15 cellular contexts compared by ENCODE assay signal in the genomic region with DNA sequence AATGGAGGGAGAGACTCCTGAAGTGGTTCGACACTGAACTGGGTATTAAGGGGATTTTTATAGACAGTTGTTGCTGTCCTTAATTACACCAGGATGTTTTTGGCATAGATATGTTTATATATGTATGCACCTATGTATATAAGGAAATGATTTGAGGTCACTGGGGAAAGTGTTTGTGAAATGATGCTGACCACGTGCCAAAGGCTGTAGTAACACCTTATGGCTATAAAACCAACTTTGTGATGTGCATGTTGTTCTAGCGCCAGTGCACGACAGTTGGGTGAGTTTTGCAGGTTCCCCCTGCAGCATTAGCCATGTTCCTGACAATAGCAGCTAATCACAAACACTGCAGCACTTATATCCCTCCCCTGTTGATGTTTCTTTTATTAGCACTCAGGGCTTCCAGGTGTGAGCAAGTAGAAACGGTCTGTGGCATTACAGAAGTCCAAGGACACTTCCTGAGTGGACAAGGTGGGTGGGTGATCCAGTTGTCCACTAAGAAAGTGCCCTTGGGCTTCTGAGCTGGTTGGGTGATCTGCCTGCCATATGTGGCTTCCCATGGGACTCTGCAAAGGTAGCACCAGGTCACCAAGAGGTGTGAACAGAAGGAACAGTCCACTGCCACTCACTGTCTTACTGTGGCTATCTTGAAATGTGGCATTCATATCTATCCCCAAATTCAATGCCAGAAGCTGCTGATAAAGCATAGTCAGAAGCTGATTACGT.
DNase-seq lines count a peak whose midpoint lies in the region; ATAC-seq and TF ChIP-seq lines count a peak whose summit lies in the region.
"Had no signal": no experiment of that assay in that cellular context is flagged by ENCODE, and none has a peak within 500 bp of the region (broad histone marks: within the 10 kb centered on the region; RNA-seq: fewer than 3 reads in every experiment).

No MANE protein-coding gene starts in this region.

- no peaks in the 10 kb centered on the region for H3K27me3 Mint-ChIP-seq in activated T-helper 1 cell treated with anti-CD3 and anti-CD28 coated beads, Interleukin-12 subunit alpha, Interleukin-12 subunit beta, Interleukin-2, Interleukin-4 antibody, amounts not matched to agents 30 ng/mL and 10 ng/mL and 1 ng/mL, durations not matched to agents 14 hours and 24 hours and 36 hours (ENCODE audit: insufficient read depth)

- H3K9me3 Mint-ChIP-seq in activated T-helper 1 cell treated with anti-CD3 and anti-CD28 coated beads, Interleukin-12 subunit alpha, Interleukin-12 subunit beta, Interleukin-2, Interleukin-4 antibody, amounts not matched to agents 30 ng/mL and 10 ng/mL and 1 ng/mL, durations not matched to agents 14 hours and 24 hours and 36 hours = no peaks in the 10 kb centered on the region

- no peak for TF ChIP-seq EP300 in transverse colon (IDR thresholded peaks at IDR 0.05; ENCODE audit: low read depth)

- H3K36me3 ChIP-seq in right atrium auricular region = no peaks in the 10 kb centered on the region
- no peaks in the 10 kb centered on the region for H3K36me3 ChIP-seq in body of pancreas (replicated peaks in 1 of 2; ENCODE audit: insufficient read depth in 1 of 2, low read depth in 2 of 2)
- H3K36me3 ChIP-seq in left ventricle myocardium inferior = no peaks in the 10 kb centered on the region
- H3K36me3 ChIP-seq in transverse colon = no peaks in the 10 kb centered on the region
- H3K36me3 ChIP-seq in lower lobe of right lung = no peaks in the 10 kb centered on the region
- H3K36me3 ChIP-seq: BLaER1 treated with 17β-estradiol and CSF1 and Interleukin-3, amounts not matched to agents 10 nM and 100 nM had no signal

- no peak for DNase-seq in Right ventricle myocardium inferior (ENCODE audit: missing footprints)
- DNase-seq in right atrium auricular region (ENCODE audit: low spot score) = no peak
- peak in 2 of 4 donors; percentile 16 to 26 for DNase-seq in body of pancreas
- DNase-seq in left ventricle myocardium inferior = no peak
- peak; percentile 49 for DNase-seq in transverse colon
- no peak for DNase-seq in activated T-helper 1 cell treated with anti-CD3 and anti-CD28 coated beads, Interleukin-12 subunit alpha, Interleukin-12 subunit beta, Interleukin-2, Interleukin-4 antibody, amounts not matched to agents 30 ng/mL and 10 ng/mL and 1 ng/mL, durations not matched to agents 14 hours and 24 hours and 36 hours (ENCODE audit: low spot score)
- DNase-seq in lower lobe of right lung = no peak
- no peak for DNase-seq in RKO (ENCODE audit: low spot score)
- DNase-seq: 8988T; Calu3; CD4-positive, alpha-beta T cell; DMS 273 treated with DMSO at 0.1 percent for 48 hours; H7 had no signal

- H3K27me3 ChIP-seq in right atrium auricular region (no peaks in the 10 kb centered on the region), body of pancreas (no peaks in the 10 kb centered on the region), left ventricle myocardium inferior (ENCODE audit: low read depth) (no peaks in the 10 kb centered on the region), transverse colon (no peaks in the 10 kb centered on the region), lower lobe of right lung (ENCODE audit: low read depth) (no peaks in the 10 kb centered on the region)
- H3K27me3 ChIP-seq: BLaER1 treated with 17β-estradiol and CSF1 and Interleukin-3, amounts not matched to agents 10 nM and 100 nM had no signal

- no peak overlapping the region for H3K4me3 Mint-ChIP-seq in activated T-helper 1 cell treated with anti-CD3 and anti-CD28 coated beads, Interleukin-12 subunit alpha, Interleukin-12 subunit beta, Interleukin-2, Interleukin-4 antibody, amounts not matched to agents 30 ng/mL and 10 ng/mL and 1 ng/mL, durations not matched to agents 14 hours and 24 hours and 36 hours
- H3K4me3 Mint-ChIP-seq: CD4-positive, alpha-beta T cell had no signal

- H3K27ac Mint-ChIP-seq in activated T-helper 1 cell treated with anti-CD3 and anti-CD28 coated beads, Interleukin-12 subunit alpha, Interleukin-12 subunit beta, Interleukin-2, Interleukin-4 antibody, amounts not matched to agents 30 ng/mL and 10 ng/mL and 1 ng/mL, durations not matched to agents 14 hours and 24 hours and 36 hours = no peak overlapping the region
- H3K27ac Mint-ChIP-seq: CD4-positive, alpha-beta T cell had no signal

- H3K4me3 ChIP-seq in right atrium auricular region (no peak overlapping the region), body of pancreas (no peak overlapping the region), left ventricle myocardium inferior (no peak overlapping the region), transverse colon (no peak overlapping the region), lower lobe of right lung (no peak overlapping the region)
- H3K4me3 ChIP-seq: BLaER1 treated with 17β-estradiol and CSF1 and Interleukin-3, amounts not matched to agents 10 nM and 100 nM had no signal

- H3K4me1 ChIP-seq in right atrium auricular region (peaks cover 0 to 9% of the 10 kb centered on the region in 2 donors), body of pancreas (peaks cover 8% of the 10 kb centered on the region), left ventricle myocardium inferior (peaks cover 22% of the 10 kb centered on the region), transverse colon (peaks cover 0 to 11% (median 4%) of the 10 kb centered on the region in 4 donors), lower lobe of right lung (no peaks in the 10 kb centered on the region)
- H3K4me1 ChIP-seq: BLaER1 treated with 17β-estradiol and CSF1 and Interleukin-3, amounts not matched to agents 10 nM and 100 nM had no signal

- WGBS in body of pancreas, 2 donors = 53 to 64% methylated on average over 6 of the region's 6 CpGs
- 33 to 45% methylated on average over 1 to 6 of the region's 6 CpGs for WGBS in transverse colon (ENCODE audit: low coverage in 1 of 2), 2 donors

- H3K9me3 ChIP-seq in right atrium auricular region = no peaks in the 10 kb centered on the region
- no peaks in the 10 kb centered on the region for H3K9me3 ChIP-seq in body of pancreas
- peaks cover 14% of the 10 kb centered on the region for H3K9me3 ChIP-seq in left ventricle myocardium inferior (replicated peaks)
- H3K9me3 ChIP-seq in transverse colon = no peaks in the 10 kb centered on the region
- no peaks in the 10 kb centered on the region for H3K9me3 ChIP-seq in lower lobe of right lung

- H3K27ac ChIP-seq in right atrium auricular region = peak overlapping the region in 1 of 2 donors; percentile 66
- no peak overlapping the region for H3K27ac ChIP-seq in body of pancreas
- peak overlapping the region; percentile 6 for H3K27ac ChIP-seq in left ventricle myocardium inferior (replicated peaks)
- no peak overlapping the region for H3K27ac ChIP-seq in transverse colon
- H3K27ac ChIP-seq in lower lobe of right lung = no peak overlapping the region
- H3K27ac ChIP-seq: BLaER1 treated with 17β-estradiol and CSF1 and Interleukin-3, amounts not matched to agents 10 nM and 100 nM; HL-60 had no signal

- peak; percentile 59 for ATAC-seq in Right ventricle myocardium inferior
- ATAC-seq in body of pancreas = peak; percentile 21
- no peak for ATAC-seq in lower lobe of right lung

- TF ChIP-seq POLR2A in body of pancreas (IDR thresholded peaks at IDR 0.05) = no peak
- TF ChIP-seq POLR2A in transverse colon (IDR thresholded peaks at IDR 0.05) = no peak

- intact Hi-C loops in Right ventricle myocardium inferior (cut with DNase I) (no loop called here), body of pancreas (cut with DNase I) (no loop called here), left ventricle myocardium inferior (cut with micrococcal nuclease) (no loop called here), transverse colon (cut with DNase I; ENCODE audit: low total_unique reads) (no loop called here), lower lobe of right lung (cut with DNase I) (no loop called here)
- intact Hi-C loops in activated T-helper 1 cell treated with anti-CD3 and anti-CD28 coated beads, Interleukin-12 subunit alpha, Interleukin-12 subunit beta, Interleukin-2, Interleukin-4 antibody, amounts not matched to agents 30 ng/mL and 10 ng/mL and 1 ng/mL, durations not matched to agents 14 hours and 24 hours and 36 hours (cut with micrococcal nuclease) = no loop called here

- in situ Hi-C loops in transverse colon (cut with MboI; ENCODE audit: low pct_ligation_motif_present in 1 of 4, low pct_unique_long_range_greater_than_20kb in 1 of 4, low sequenced_read_pairs in 3 of 4) = no loop called here

- H3K36me3 Mint-ChIP-seq in activated T-helper 1 cell treated with anti-CD3 and anti-CD28 coated beads, Interleukin-12 subunit alpha, Interleukin-12 subunit beta, Interleukin-2, Interleukin-4 antibody, amounts not matched to agents 30 ng/mL and 10 ng/mL and 1 ng/mL, durations not matched to agents 14 hours and 24 hours and 36 hours (ENCODE audit: low read depth) = no peaks in the 10 kb centered on the region

- no peaks in the 10 kb centered on the region for H3K4me1 Mint-ChIP-seq in activated T-helper 1 cell treated with anti-CD3 and anti-CD28 coated beads, Interleukin-12 subunit alpha, Interleukin-12 subunit beta, Interleukin-2, Interleukin-4 antibody, amounts not matched to agents 30 ng/mL and 10 ng/mL and 1 ng/mL, durations not matched to agents 14 hours and 24 hours and 36 hours (ENCODE audit: low read depth)

- TF ChIP-seq CTCF in right atrium auricular region (IDR thresholded peaks at IDR 0.05) (no peak), body of pancreas (IDR thresholded peaks at IDR 0.05) (no peak), left ventricle myocardium inferior (IDR thresholded peaks at IDR 0.05; ENCODE audit: borderline replicate concordance) (no peak), transverse colon (IDR thresholded peaks at IDR 0.05) (no peak), lower lobe of right lung (IDR thresholded peaks at IDR 0.05) (no peak)

Comparison
In these comparisons a context has a peak if more than half of its experiments do, and no peak if none do; other contexts are left out.
1. ATAC-seq: peak in Right ventricle myocardium inferior (single experiment) and body of pancreas (single experiment); none in lower lobe of right lung (0 of 2).